In the genomic region with DNA sequence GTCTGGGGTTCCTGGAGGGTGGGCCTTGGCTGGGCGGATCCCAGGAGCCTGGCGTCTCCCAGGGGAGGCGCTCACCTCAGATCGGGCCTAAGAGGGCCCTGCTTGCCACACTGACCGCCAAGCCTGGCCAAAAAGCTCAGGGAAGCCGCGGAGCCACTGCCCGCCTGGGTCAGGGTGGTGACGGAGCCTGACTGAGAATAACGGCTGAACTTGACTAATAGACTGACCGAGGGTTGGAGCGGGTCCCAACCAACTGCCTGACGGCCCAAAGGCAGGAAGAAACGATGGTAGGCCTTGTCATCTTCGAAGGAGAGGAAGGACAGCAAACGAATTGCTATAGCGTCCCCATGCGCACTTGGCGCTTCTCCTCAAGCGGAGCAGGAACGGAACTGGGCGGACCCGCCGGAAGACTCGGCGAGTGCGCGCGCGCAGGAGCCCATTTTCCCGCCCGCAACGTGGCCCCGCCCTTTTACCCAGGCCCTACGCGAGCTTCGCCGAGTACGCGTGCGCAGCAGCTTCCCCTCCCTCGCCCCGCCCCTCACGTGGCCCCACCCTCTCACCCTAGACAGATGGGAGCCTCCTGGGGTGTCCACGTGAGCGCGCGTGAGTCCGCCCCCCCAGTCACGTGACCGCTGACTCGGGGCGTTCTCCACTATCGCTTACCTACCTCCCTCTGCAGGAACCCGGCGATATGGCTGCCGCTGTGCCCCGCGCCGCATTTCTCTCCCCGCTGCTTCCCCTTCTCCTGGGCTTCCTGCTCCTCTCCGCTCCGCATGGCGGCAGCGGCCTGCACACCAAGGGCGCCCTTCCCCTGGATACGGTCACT, we compare ENCODE assay signal across 1 cellular context.
TF ChIP-seq lines count a peak whose summit lies in the region.

A gene (plus strand): TSS at position 652 of the 826 bp plus-strand sequence. CDS start 40 bp downstream, at position 692.
A gene (minus strand): TSS at position 391 of the 826 bp plus-strand sequence. CDS start 7,895 bp downstream, outside the sequence.

TF ChIP-seq in HEK293, 187 proteins besides CTCF, POLR2A, EP300 and RAD21 (continued from another document and continues in another):
- TF ChIP-seq ZNF626 (tag by site-specific recombination; IDR thresholded peaks at IDR 0.05), result no peak
- peak; percentile 57 for TF ChIP-seq ZNF24 (tag by site-specific recombination; IDR thresholded peaks at IDR 0.05)
- TF ChIP-seq KLF8 (tag by site-specific recombination; IDR thresholded peaks at IDR 0.05), result peak; percentile 95
- TF ChIP-seq ZNF830 (tag by site-specific recombination; IDR thresholded peaks at IDR 0.05; ENCODE audit: low read depth), result no peak
- TF ChIP-seq GLIS2 (tag by site-specific recombination; IDR thresholded peaks at IDR 0.05), result peak; percentile 81
- no peak for TF ChIP-seq ZNF175 (tag by site-specific recombination; IDR thresholded peaks at IDR 0.05)
- TF ChIP-seq, protein P1, sequence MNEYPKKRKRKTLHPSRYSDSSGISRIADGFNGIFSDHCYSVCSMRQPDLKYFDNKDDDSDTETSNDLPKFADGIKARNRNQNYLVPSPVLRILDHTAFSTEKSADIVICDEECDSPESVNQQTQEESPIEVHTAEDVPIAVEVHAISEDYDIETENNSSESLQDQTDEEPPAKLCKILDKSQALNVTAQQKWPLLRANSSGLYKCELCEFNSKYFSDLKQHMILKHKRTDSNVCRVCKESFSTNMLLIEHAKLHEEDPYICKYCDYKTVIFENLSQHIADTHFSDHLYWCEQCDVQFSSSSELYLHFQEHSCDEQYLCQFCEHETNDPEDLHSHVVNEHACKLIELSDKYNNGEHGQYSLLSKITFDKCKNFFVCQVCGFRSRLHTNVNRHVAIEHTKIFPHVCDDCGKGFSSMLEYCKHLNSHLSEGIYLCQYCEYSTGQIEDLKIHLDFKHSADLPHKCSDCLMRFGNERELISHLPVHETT (tag by site-specific recombination; IDR thresholded peaks at IDR 0.05), result no peak; the same call in 1 of the 2 replicates
- TF ChIP-seq, protein P2, sequence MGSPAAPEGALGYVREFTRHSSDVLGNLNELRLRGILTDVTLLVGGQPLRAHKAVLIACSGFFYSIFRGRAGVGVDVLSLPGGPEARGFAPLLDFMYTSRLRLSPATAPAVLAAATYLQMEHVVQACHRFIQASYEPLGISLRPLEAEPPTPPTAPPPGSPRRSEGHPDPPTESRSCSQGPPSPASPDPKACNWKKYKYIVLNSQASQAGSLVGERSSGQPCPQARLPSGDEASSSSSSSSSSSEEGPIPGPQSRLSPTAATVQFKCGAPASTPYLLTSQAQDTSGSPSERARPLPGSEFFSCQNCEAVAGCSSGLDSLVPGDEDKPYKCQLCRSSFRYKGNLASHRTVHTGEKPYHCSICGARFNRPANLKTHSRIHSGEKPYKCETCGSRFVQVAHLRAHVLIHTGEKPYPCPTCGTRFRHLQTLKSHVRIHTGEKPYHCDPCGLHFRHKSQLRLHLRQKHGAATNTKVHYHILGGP (tag by site-specific recombination; IDR thresholded peaks at IDR 0.05), result no peak
- TF ChIP-seq ZNF560 (tag by site-specific recombination; IDR thresholded peaks at IDR 0.05; ENCODE audit: borderline replicate concordance), result no peak
- TF ChIP-seq, protein P3, sequence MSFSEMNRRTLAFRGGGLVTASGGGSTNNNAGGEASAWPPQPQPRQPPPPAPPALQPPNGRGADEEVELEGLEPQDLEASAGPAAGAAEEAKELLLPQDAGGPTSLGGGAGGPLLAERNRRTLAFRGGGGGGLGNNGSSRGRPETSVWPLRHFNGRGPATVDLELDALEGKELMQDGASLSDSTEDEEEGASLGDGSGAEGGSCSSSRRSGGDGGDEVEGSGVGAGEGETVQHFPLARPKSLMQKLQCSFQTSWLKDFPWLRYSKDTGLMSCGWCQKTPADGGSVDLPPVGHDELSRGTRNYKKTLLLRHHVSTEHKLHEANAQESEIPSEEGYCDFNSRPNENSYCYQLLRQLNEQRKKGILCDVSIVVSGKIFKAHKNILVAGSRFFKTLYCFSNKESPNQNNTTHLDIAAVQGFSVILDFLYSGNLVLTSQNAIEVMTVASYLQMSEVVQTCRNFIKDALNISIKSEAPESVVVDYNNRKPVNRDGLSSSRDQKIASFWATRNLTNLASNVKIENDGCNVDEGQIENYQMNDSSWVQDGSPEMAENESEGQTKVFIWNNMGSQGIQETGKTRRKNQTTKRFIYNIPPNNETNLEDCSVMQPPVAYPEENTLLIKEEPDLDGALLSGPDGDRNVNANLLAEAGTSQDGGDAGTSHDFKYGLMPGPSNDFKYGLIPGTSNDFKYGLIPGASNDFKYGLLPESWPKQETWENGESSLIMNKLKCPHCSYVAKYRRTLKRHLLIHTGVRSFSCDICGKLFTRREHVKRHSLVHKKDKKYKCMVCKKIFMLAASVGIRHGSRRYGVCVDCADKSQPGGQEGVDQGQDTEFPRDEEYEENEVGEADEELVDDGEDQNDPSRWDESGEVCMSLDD (tag by site-specific recombination; IDR thresholded peaks at IDR 0.05), result peak; percentile 96
- peak; percentile 94 for TF ChIP-seq GLIS1 (tag by site-specific recombination; IDR thresholded peaks at IDR 0.05)
- no peak for TF ChIP-seq ZNF19 (tag by site-specific recombination; IDR thresholded peaks at IDR 0.05; ENCODE audit: low read depth)
- TF ChIP-seq ZNF843 (tag by site-specific recombination; IDR thresholded peaks at IDR 0.05), result peak; percentile 12
- TF ChIP-seq ZNF76 (tag by site-specific recombination; IDR thresholded peaks at IDR 0.05; ENCODE audit: borderline replicate concordance, low read depth), result no peak
- TF ChIP-seq ZNF214 (tag by site-specific recombination; IDR thresholded peaks at IDR 0.05; ENCODE audit: borderline replicate concordance), result no peak
- TF ChIP-seq ZNF16 (tag by site-specific recombination; IDR thresholded peaks at IDR 0.05; ENCODE audit: low read depth), result no peak
- TF ChIP-seq, protein P4, sequence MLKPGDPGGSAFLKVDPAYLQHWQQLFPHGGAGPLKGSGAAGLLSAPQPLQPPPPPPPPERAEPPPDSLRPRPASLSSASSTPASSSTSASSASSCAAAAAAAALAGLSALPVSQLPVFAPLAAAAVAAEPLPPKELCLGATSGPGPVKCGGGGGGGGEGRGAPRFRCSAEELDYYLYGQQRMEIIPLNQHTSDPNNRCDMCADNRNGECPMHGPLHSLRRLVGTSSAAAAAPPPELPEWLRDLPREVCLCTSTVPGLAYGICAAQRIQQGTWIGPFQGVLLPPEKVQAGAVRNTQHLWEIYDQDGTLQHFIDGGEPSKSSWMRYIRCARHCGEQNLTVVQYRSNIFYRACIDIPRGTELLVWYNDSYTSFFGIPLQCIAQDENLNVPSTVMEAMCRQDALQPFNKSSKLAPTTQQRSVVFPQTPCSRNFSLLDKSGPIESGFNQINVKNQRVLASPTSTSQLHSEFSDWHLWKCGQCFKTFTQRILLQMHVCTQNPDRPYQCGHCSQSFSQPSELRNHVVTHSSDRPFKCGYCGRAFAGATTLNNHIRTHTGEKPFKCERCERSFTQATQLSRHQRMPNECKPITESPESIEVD (tag by site-specific recombination; IDR thresholded peaks at IDR 0.05), result no peak
- TF ChIP-seq MYNN (tag by site-specific recombination; IDR thresholded peaks at IDR 0.05; ENCODE audit: borderline replicate concordance), result no peak
- no peak; the same call in 1 of the 2 replicates for TF ChIP-seq ZFP69B (tag by site-specific recombination; IDR thresholded peaks at IDR 0.05)
- TF ChIP-seq ZNF211 (tag by site-specific recombination; IDR thresholded peaks at IDR 0.05; ENCODE audit: low read depth), result no peak
- TF ChIP-seq BCL11B (tag by site-specific recombination; IDR thresholded peaks at IDR 0.05; ENCODE audit: low read depth), result no peak
- TF ChIP-seq, protein P5, sequence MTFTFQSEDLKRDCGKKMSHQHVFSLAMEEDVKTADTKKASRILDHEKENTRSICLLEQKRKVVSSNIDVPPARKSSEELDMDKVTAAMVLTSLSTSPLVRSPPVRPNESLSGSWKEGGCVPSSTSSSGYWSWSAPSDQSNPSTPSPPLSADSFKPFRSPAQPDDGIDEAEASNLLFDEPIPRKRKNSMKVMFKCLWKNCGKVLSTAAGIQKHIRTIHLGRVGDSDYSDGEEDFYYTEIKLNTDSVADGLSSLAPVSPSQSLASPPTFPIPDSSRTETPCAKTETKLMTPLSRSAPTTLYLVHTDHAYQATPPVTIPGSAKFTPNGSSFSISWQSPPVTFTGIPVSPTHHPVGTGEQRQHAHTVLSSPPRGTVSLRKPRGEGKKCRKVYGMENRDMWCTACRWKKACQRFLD (tag by site-specific recombination; IDR thresholded peaks at IDR 0.05), result no peak
- TF ChIP-seq, protein P6, sequence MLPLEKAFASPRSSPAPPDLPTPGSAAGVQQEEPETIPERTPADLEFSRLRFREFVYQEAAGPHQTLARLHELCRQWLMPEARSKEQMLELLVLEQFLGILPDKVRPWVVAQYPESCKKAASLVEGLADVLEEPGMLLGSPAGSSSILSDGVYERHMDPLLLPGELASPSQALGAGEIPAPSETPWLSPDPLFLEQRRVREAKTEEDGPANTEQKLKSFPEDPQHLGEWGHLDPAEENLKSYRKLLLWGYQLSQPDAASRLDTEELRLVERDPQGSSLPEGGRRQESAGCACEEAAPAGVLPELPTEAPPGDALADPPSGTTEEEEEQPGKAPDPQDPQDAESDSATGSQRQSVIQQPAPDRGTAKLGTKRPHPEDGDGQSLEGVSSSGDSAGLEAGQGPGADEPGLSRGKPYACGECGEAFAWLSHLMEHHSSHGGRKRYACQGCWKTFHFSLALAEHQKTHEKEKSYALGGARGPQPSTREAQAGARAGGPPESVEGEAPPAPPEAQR (tag by site-specific recombination; IDR thresholded peaks at IDR 0.05), result no peak
- TF ChIP-seq ZNF544 (tag by site-specific recombination; IDR thresholded peaks at IDR 0.05), result no peak
- no peak for TF ChIP-seq ZNF302 (tag by site-specific recombination; IDR thresholded peaks at IDR 0.05; ENCODE audit: low read depth)
- no peak; the same call in 1 of the 2 replicates for TF ChIP-seq ZBTB20 (tag by site-specific recombination; IDR thresholded peaks at IDR 0.05)
- TF ChIP-seq, protein P7, sequence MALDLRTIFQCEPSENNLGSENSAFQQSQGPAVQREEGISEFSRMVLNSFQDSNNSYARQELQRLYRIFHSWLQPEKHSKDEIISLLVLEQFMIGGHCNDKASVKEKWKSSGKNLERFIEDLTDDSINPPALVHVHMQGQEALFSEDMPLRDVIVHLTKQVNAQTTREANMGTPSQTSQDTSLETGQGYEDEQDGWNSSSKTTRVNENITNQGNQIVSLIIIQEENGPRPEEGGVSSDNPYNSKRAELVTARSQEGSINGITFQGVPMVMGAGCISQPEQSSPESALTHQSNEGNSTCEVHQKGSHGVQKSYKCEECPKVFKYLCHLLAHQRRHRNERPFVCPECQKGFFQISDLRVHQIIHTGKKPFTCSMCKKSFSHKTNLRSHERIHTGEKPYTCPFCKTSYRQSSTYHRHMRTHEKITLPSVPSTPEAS (tag by site-specific recombination; IDR thresholded peaks at IDR 0.05), result peak; percentile 29; the same call in 1 of the 2 replicates
- no peak for TF ChIP-seq ZNF473 (tag by site-specific recombination; IDR thresholded peaks at IDR 0.05)
- TF ChIP-seq, protein P8, sequence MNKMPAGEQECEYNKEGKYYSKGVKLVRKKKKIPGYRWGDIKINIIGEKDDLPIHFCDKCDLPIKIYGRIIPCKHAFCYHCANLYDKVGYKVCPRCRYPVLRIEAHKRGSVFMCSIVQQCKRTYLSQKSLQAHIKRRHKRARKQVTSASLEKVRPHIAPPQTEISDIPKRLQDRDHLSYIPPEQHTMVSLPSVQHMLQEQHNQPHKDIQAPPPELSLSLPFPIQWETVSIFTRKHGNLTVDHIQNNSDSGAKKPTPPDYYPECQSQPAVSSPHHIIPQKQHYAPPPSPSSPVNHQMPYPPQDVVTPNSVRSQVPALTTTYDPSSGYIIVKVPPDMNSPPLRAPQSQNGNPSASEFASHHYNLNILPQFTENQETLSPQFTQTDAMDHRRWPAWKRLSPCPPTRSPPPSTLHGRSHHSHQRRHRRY (tag by site-specific recombination; IDR thresholded peaks at IDR 0.05), result no peak
- TF ChIP-seq ZNF501 (tag by site-specific recombination; IDR thresholded peaks at IDR 0.05), result peak; percentile 82
- no peak for TF ChIP-seq ZNF202 (tag by site-specific recombination; IDR thresholded peaks at IDR 0.05; ENCODE audit: borderline replicate concordance)
- TF ChIP-seq ZBTB17 (tag by site-specific recombination; IDR thresholded peaks at IDR 0.05), result peak; percentile 52
- TF ChIP-seq ZFP3 (tag by site-specific recombination; IDR thresholded peaks at IDR 0.05; ENCODE audit: low read depth), result no peak
- TF ChIP-seq, protein P9, sequence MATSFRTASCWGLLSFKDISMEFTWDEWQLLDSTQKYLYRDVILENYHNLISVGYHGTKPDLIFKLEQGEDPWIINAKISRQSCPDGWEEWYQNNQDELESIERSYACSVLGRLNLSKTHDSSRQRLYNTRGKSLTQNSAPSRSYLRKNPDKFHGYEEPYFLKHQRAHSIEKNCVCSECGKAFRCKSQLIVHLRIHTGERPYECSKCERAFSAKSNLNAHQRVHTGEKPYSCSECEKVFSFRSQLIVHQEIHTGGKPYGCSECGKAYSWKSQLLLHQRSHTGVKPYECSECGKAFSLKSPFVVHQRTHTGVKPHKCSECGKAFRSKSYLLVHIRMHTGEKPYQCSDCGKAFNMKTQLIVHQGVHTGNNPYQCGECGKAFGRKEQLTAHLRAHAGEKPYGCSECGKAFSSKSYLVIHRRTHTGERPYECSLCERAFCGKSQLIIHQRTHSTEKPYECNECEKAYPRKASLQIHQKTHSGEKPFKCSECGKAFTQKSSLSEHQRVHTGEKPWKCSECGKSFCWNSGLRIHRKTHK (tag by site-specific recombination; IDR thresholded peaks at IDR 0.05), result no peak
- no peak for TF ChIP-seq ZNF521 (tag by site-specific recombination; IDR thresholded peaks at IDR 0.05)
- TF ChIP-seq, protein P10, sequence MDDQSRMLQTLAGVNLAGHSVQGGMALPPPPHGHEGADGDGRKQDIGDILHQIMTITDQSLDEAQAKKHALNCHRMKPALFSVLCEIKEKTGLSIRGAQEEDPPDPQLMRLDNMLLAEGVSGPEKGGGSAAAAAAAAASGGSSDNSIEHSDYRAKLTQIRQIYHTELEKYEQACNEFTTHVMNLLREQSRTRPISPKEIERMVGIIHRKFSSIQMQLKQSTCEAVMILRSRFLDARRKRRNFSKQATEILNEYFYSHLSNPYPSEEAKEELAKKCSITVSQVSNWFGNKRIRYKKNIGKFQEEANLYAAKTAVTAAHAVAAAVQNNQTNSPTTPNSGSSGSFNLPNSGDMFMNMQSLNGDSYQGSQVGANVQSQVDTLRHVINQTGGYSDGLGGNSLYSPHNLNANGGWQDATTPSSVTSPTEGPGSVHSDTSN (CRISPR knock-in tag; IDR thresholded peaks at IDR 0.05), result peak; percentile 52; the same call in 1 of the 2 replicates
- no peak for TF ChIP-seq TRIM28 (IDR thresholded peaks at IDR 0.05; ENCODE audit: borderline replicate concordance, low read length)
- TF ChIP-seq, protein P11, sequence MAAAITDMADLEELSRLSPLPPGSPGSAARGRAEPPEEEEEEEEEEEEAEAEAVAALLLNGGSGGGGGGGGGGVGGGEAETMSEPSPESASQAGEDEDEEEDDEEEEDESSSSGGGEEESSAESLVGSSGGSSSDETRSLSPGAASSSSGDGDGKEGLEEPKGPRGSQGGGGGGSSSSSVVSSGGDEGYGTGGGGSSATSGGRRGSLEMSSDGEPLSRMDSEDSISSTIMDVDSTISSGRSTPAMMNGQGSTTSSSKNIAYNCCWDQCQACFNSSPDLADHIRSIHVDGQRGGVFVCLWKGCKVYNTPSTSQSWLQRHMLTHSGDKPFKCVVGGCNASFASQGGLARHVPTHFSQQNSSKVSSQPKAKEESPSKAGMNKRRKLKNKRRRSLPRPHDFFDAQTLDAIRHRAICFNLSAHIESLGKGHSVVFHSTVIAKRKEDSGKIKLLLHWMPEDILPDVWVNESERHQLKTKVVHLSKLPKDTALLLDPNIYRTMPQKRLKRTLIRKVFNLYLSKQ (tag by site-specific recombination; IDR thresholded peaks at IDR 0.05; ENCODE audit: borderline replicate concordance), result no peak
- TF ChIP-seq ZNF140 (tag by site-specific recombination; IDR thresholded peaks at IDR 0.05), result no peak
- no peak for TF ChIP-seq ZNF747 (tag by site-specific recombination; IDR thresholded peaks at IDR 0.05)
- TF ChIP-seq ZNF132 (tag by site-specific recombination; IDR thresholded peaks at IDR 0.05; ENCODE audit: borderline replicate concordance), result no peak
- peak; percentile 61 for TF ChIP-seq ZEB2 (tag by site-specific recombination; IDR thresholded peaks at IDR 0.05)
